1 cellular context compared by ENCODE assay signal in genomic region chr3:47310391-47310790, GRCh38.
A peak's percentile ranks its signal among the peaks of the same experiment; 100 is the strongest.
TF ChIP-seq lines count a peak whose summit lies in the region.

No MANE protein-coding gene starts in this region.

TF ChIP-seq in K562, 482 proteins besides CTCF, POLR2A, EP300 and RAD21 (continued from another document):
- no peak for TF ChIP-seq CHAMP1 (IDR thresholded peaks at IDR 0.05)
- no peak for TF ChIP-seq SMARCA5 (IDR thresholded peaks at IDR 0.05)
- peak; percentile 79 for TF ChIP-seq ARID1B (IDR thresholded peaks at IDR 0.05)
- peak; percentile 52; the same call in 1 of the 2 replicates for TF ChIP-seq TAL1 (IDR thresholded peaks at IDR 0.05)
- TF ChIP-seq ZBTB40 (IDR thresholded peaks at IDR 0.05): peak; percentile 96
- peak; percentile 92 for TF ChIP-seq ZBTB40 (CRISPR knock-in tag; IDR thresholded peaks at IDR 0.05)
- TF ChIP-seq ZNF512 (tag; IDR thresholded peaks at IDR 0.05): no peak
- no peak for TF ChIP-seq CHD1 (IDR thresholded peaks at IDR 0.05; ENCODE audit: low read length)
- no peak for TF ChIP-seq NFE2L1 (tag; IDR thresholded peaks at IDR 0.05; ENCODE audit: borderline replicate concordance, low read depth)
- no peak for TF ChIP-seq MXD1 (CRISPR knock-in tag; IDR thresholded peaks at IDR 0.05; ENCODE audit: borderline replicate concordance, poor library complexity, severe bottlenecking)
- no peak for TF ChIP-seq KLF1 (tag; IDR thresholded peaks at IDR 0.05)
- no peak for TF ChIP-seq HMBOX1 (IDR thresholded peaks at IDR 0.05)
- no peak for TF ChIP-seq ZNF140 (CRISPR knock-in tag; IDR thresholded peaks at IDR 0.05)
- no peak for TF ChIP-seq TCFL5 (CRISPR knock-in tag; conservative IDR thresholded peaks at IDR 0.05)
